Comparison of ENCODE assay signal across 15 cellular contexts in genomic region chr13:53784331-53784730, GRCh38.
"Had no signal": no experiment of that assay in that cellular context is flagged by ENCODE, and none has a peak within 500 bp of the region (broad histone marks: within the 10 kb centered on the region; RNA-seq: fewer than 3 reads in every experiment).

No MANE protein-coding gene starts in this region.

- ATAC-seq: activated CD4-positive, CD25-positive, alpha-beta regulatory T cell treated with anti-CD3 and anti-CD28 coated beads, Interleukin-2, amount 50 U/mL, for 24 hours; activated T-helper 17 cell treated with anti-CD3 and anti-CD28 coated beads, Interleukin-2, amount 50 U/mL, for 72 hours; natural killer cell treated with Interleukin-12 subunit alpha and Interleukin-12 subunit beta and Interleukin-15 and Interleukin-18, amount 100 ng/mL, for 72 hours; right lobe of liver; stimulated activated naive CD8-positive, alpha-beta T cell treated with anti-CD3 and anti-CD28 coated beads, Interleukin-15, Interleukin-2, amounts not matched to agents 100 U/mL and 50 U/mL, for 24 hours had no signal

- H3K4me3 ChIP-seq: ascending aorta, prostate gland, right lobe of liver, smooth muscle cell had no signal

- H3K36me3 Mint-ChIP-seq: immature natural killer cell; natural killer cell treated with Interleukin-12 subunit alpha and Interleukin-12 subunit beta and Interleukin-15 and Interleukin-18, amount 100 ng/mL, for 72 hours had no signal

- H3K36me3 ChIP-seq: ascending aorta, prostate gland, right lobe of liver had no signal

- H3K9me3 ChIP-seq: ascending aorta, prostate gland, right lobe of liver had no signal

- H3K27ac ChIP-seq: ascending aorta, epithelial cell of prostate, prostate gland, right lobe of liver had no signal

- H3K4me1 ChIP-seq: prostate gland, right lobe of liver had no signal

- H3K4me3 Mint-ChIP-seq: activated naive CD4-positive, alpha-beta T cell treated with anti-CD3 and anti-CD28 coated beads for 36 hours; activated T-helper 17 cell treated with anti-CD3 and anti-CD28 coated beads, Interleukin-2, amount 50 U/mL, for 72 hours; immature natural killer cell; natural killer cell treated with Interleukin-12 subunit alpha and Interleukin-12 subunit beta and Interleukin-15 and Interleukin-18, amount 100 ng/mL, for 72 hours; T-helper 2 cell treated with Interferon-gamma antibody and Interleukin-4, amounts not matched to agents 5 μg/mL and 100 μg/mL, for 36 hours had no signal

- H3K4me2 ChIP-seq: smooth muscle cell had no signal

- H3K27me3 Mint-ChIP-seq: activated T-helper 17 cell treated with anti-CD3 and anti-CD28 coated beads, Interleukin-2, amount 50 U/mL, for 72 hours; natural killer cell treated with Interleukin-12 subunit alpha and Interleukin-12 subunit beta and Interleukin-15 and Interleukin-18, amount 100 ng/mL, for 72 hours had no signal

- H3K27me3 ChIP-seq: ascending aorta, right lobe of liver had no signal

- H3K4me1 Mint-ChIP-seq: activated T-helper 17 cell treated with anti-CD3 and anti-CD28 coated beads, Interleukin-2, amount 50 U/mL, for 72 hours; immature natural killer cell had no signal

- DNase-seq: activated CD4-positive, alpha-beta T cell treated with anti-CD3 and anti-CD28 coated beads, Interleukin-2, amount 50 U/mL, for 1 hour; activated naive CD4-positive, alpha-beta T cell treated with anti-CD3 and anti-CD28 coated beads for 36 hours; foreskin melanocyte; immature natural killer cell; right lobe of liver; stimulated activated naive CD8-positive, alpha-beta T cell treated with anti-CD3 and anti-CD28 coated beads, Interleukin-15, Interleukin-2, amounts not matched to agents 100 U/mL and 50 U/mL, for 24 hours; trophoblast cell had no signal

- H3K9me3 Mint-ChIP-seq: activated naive CD4-positive, alpha-beta T cell treated with anti-CD3 and anti-CD28 coated beads for 36 hours; activated T-helper 17 cell treated with anti-CD3 and anti-CD28 coated beads, Interleukin-2, amount 50 U/mL, for 72 hours; T-helper 2 cell treated with Interferon-gamma antibody and Interleukin-4, amounts not matched to agents 5 μg/mL and 100 μg/mL, for 36 hours had no signal

- H3K27ac Mint-ChIP-seq: activated naive CD4-positive, alpha-beta T cell treated with anti-CD3 and anti-CD28 coated beads for 36 hours; activated T-helper 17 cell treated with anti-CD3 and anti-CD28 coated beads, Interleukin-2, amount 50 U/mL, for 72 hours; immature natural killer cell; natural killer cell treated with Interleukin-12 subunit alpha and Interleukin-12 subunit beta and Interleukin-15 and Interleukin-18, amount 100 ng/mL, for 72 hours; T-helper 2 cell treated with Interferon-gamma antibody and Interleukin-4, amounts not matched to agents 5 μg/mL and 100 μg/mL, for 36 hours had no signal
